ENCODE assay signal across 1 cellular context in the genomic region with DNA sequence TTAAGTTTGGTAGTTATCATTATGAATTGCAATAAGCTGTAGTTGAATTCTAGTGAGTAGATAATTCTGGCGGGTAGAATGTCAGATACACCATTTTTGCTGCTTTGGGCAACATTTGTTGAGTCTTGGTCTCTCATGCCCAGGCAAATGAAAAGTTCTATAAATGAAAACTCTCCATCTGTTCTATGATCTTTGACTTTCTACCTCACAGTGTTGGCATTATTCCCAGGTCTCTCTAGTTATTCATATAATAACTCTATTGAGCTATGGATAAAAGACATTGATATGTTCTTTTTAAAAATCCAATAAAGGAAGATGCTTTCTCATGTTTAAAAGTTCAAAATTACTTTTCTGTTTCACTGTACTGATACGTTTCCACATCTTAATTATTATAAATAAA.
TF ChIP-seq lines count a peak whose summit lies in the region.

No MANE protein-coding gene starts in this region.

TF ChIP-seq in SK-N-SH treated with all-trans-retinoic acid at 6 μM for 48 hours, 23 proteins besides CTCF, POLR2A, EP300 and RAD21 (continued from another document):
- TF ChIP-seq, protein P1, sequence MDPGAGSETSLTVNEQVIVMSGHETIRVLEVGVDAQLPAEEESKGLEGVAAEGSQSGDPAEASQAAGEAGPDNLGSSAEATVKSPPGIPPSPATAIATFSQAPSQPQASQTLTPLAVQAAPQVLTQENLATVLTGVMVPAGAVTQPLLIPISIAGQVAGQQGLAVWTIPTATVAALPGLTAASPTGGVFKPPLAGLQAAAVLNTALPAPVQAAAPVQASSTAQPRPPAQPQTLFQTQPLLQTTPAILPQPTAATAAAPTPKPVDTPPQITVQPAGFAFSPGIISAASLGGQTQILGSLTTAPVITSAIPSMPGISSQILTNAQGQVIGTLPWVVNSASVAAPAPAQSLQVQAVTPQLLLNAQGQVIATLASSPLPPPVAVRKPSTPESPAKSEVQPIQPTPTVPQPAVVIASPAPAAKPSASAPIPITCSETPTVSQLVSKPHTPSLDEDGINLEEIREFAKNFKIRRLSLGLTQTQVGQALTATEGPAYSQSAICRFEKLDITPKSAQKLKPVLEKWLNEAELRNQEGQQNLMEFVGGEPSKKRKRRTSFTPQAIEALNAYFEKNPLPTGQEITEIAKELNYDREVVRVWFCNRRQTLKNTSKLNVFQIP (CRISPR knock-in tag; IDR thresholded peaks at IDR 0.05; ENCODE audit: borderline replicate concordance, low read depth): no peak
